In the genomic region with DNA sequence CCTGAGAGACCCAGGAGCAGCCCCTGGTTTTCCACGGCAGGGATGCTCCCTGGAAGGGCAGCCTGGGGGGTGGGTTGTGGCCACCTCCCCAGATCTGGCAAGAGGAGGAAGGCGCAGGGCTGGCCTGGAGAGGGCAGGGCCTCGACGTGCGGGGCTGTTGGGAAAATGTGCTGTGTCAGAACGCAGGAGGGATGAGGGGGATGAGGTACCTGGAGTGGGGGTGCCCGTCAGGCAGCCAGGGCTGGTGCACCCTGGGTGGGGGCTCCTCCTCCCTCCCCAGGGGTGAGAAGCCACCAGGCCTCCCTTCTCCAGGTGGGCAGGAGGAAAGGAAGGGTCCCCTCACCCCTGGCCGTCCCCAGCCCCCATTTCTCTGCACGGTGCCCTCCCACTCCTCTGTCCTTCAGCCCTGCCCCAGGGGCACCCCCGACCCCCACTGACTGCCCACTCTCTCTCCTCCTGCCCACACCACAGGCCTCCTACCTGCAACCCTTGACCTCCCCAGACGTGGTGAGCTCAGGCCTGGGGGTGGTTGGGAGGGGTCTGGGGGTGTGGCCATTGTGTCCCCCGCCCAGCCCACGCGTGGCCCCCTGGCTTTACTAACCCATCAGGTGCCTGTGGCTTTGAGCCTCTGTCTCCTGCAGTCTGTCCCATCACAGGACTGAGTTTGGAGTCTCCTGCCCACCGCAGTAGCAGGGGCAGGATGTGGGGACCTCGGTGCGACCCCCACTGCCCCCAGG, we compare ENCODE assay signal across 18 cellular contexts.
"Had no signal": no experiment of that assay in that cellular context is flagged by ENCODE, and none has a peak within 500 bp of the region (broad histone marks: within the 10 kb centered on the region; RNA-seq: fewer than 3 reads in every experiment).

No MANE protein-coding gene starts in this region.

- H3K36me3 Mint-ChIP-seq: activated CD8-positive, alpha-beta memory T cell treated with anti-CD3 and anti-CD28 coated beads, Interleukin-2, amount 10 ng/mL, durations not matched to agents 7 days and 5 days; activated naive CD4-positive, alpha-beta T cell treated with anti-CD3 and anti-CD28 coated beads, Interleukin-2, amount 50 U/mL, for 24 hours had no signal

- H3K36me3 ChIP-seq: left lung, thyroid gland had no signal

- H3K4me3 Mint-ChIP-seq: activated CD8-positive, alpha-beta memory T cell treated with anti-CD3 and anti-CD28 coated beads, Interleukin-2, amount 10 ng/mL, durations not matched to agents 7 days and 5 days; activated naive CD4-positive, alpha-beta T cell treated with anti-CD3 and anti-CD28 coated beads, Interleukin-2, amount 50 U/mL, for 24 hours; activated T-cell treated with anti-CD3 and anti-CD28 coated beads, Interleukin-2, amount 50 U/mL, for 24 hours; effector memory CD8-positive, alpha-beta T cell; stimulated activated naive CD8-positive, alpha-beta T cell treated with anti-CD3 and anti-CD28 coated beads, Interleukin-15, Interleukin-2, amounts not matched to agents 100 ng/mL and 50 ng/mL, for 24 hours had no signal

- H3K4me3 ChIP-seq: body of pancreas, left lung, thyroid gland had no signal

- ATAC-seq: activated CD8-positive, alpha-beta memory T cell treated with anti-CD3 and anti-CD28 coated beads, Interleukin-2, amount 10 ng/mL, durations not matched to agents 7 days and 5 days; effector memory CD8-positive, alpha-beta T cell; left lung had no signal

- H3K27me3 ChIP-seq: body of pancreas, thyroid gland had no signal

- H2AFZ ChIP-seq: parathyroid adenoma had no signal

- H3K27ac ChIP-seq: epithelial cell of prostate, parathyroid adenoma had no signal

- H3K27ac Mint-ChIP-seq: activated CD8-positive, alpha-beta memory T cell treated with anti-CD3 and anti-CD28 coated beads, Interleukin-2, amount 10 ng/mL, durations not matched to agents 7 days and 5 days; activated naive CD4-positive, alpha-beta T cell treated with anti-CD3 and anti-CD28 coated beads, Interleukin-2, amount 50 U/mL, for 24 hours; activated T-cell treated with anti-CD3 and anti-CD28 coated beads, Interleukin-2, amount 50 U/mL, for 24 hours; effector memory CD8-positive, alpha-beta T cell; stimulated activated naive CD8-positive, alpha-beta T cell treated with anti-CD3 and anti-CD28 coated beads, Interleukin-15, Interleukin-2, amounts not matched to agents 100 ng/mL and 50 ng/mL, for 24 hours had no signal

- H3K9me3 Mint-ChIP-seq: activated naive CD4-positive, alpha-beta T cell treated with anti-CD3 and anti-CD28 coated beads, Interleukin-2, amount 50 U/mL, for 24 hours; activated T-cell treated with anti-CD3 and anti-CD28 coated beads, Interleukin-2, amount 50 U/mL, for 24 hours; effector memory CD8-positive, alpha-beta T cell; stimulated activated naive CD8-positive, alpha-beta T cell treated with anti-CD3 and anti-CD28 coated beads, Interleukin-15, Interleukin-2, amounts not matched to agents 100 ng/mL and 50 ng/mL, for 24 hours had no signal

- DNase-seq: activated CD4-positive, alpha-beta T cell treated with anti-CD3 and anti-CD28 coated beads for 1 hour; activated CD4-positive, alpha-beta T cell treated with anti-CD3 and anti-CD28 coated beads, Interleukin-2, amount 50 U/mL, for 48 hours; activated CD8-positive, alpha-beta memory T cell treated with anti-CD3 and anti-CD28 coated beads, Interleukin-2, amount 10 ng/mL, durations not matched to agents 7 days and 5 days; activated effector memory CD4-positive, alpha-beta T cell treated with Interleukin-2 at 50 U/mL for 16 hours; activated T-cell treated with anti-CD3 and anti-CD28 coated beads, Interleukin-2, amount 50 U/mL, for 24 hours; amniotic stem cell; central memory CD4-positive, alpha-beta T cell; effector memory CD8-positive, alpha-beta T cell; left lung; retina; stimulated activated CD4-positive, alpha-beta T cell treated with anti-CD3 and anti-CD28 coated beads, Interleukin-2, amount 100 ng/mL, for 24 hours; T-helper 9 cell had no signal

- H3K79me2 ChIP-seq: parathyroid adenoma had no signal

- H3K9ac ChIP-seq: parathyroid adenoma had no signal

- H3K9me3 ChIP-seq: body of pancreas, left lung, thyroid gland had no signal
